ENCODE assay signal across 3 cellular contexts in the genomic region with DNA sequence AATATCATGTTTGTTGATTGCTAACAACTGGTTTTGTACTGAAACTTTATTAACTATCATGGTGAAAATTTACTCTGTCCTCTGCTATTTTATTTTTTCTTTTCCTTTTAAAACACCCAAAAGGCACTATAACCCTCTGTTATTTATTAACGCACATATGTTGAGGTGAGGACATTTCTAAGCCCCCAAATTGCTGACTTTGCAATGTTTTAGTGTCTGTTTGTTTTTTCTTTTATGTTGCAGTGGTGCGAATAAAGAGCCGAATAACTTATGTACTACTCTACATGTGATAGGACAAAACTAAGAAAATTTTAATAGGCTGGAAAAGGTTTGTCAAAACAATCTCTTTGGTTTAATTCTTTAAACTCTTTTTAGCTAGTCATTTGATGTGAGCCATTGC.
A peak's percentile ranks its signal among the peaks of the same experiment; 100 is the strongest.
TF ChIP-seq lines count a peak whose summit lies in the region.

No MANE protein-coding gene starts in this region.

TF ChIP-seq in HepG2, 621 proteins besides CTCF, POLR2A, EP300 and RAD21:
- TF ChIP-seq ZNF589 (CRISPR knock-in tag; conservative IDR thresholded peaks at IDR 0.05) = no peak
- TF ChIP-seq SMAD9 (CRISPR knock-in tag; IDR thresholded peaks at IDR 0.05) = no peak
- peak; percentile 96 to 98 for TF ChIP-seq MAFK (conservative IDR thresholded peaks at IDR 0.05 in 1 of 2, IDR thresholded peaks at IDR 0.05 in 1 of 2; ENCODE audit: low read length in 2 of 2)
- TF ChIP-seq ZNF709 (CRISPR knock-in tag; IDR thresholded peaks at IDR 0.05) = no peak
- no peak for TF ChIP-seq FIP1L1 (IDR thresholded peaks at IDR 0.05; ENCODE audit: borderline replicate concordance, insufficient read depth, low read depth, low read length)
- TF ChIP-seq ZNF891 (CRISPR knock-in tag; IDR thresholded peaks at IDR 0.05) = no peak
- no peak for TF ChIP-seq ZNF883 (CRISPR knock-in tag; IDR thresholded peaks at IDR 0.05; ENCODE audit: not compliant biosample characterization)
- TF ChIP-seq MAFF (IDR thresholded peaks at IDR 0.05; ENCODE audit: low read depth, low read length) = peak; percentile 97
- TF ChIP-seq SP4 (CRISPR knock-in tag; IDR thresholded peaks at IDR 0.05) = no peak
- TF ChIP-seq ZNF367 (CRISPR knock-in tag; IDR thresholded peaks at IDR 0.05; ENCODE audit: borderline replicate concordance) = no peak
- no peak for TF ChIP-seq ZNF382 (CRISPR knock-in tag; IDR thresholded peaks at IDR 0.05; ENCODE audit: borderline replicate concordance)
- no peak for TF ChIP-seq MEIS2 (CRISPR knock-in tag; IDR thresholded peaks at IDR 0.05)

TF ChIP-seq in IMR-90, 13 proteins besides CTCF, POLR2A, EP300 and RAD21:
- TF ChIP-seq RCOR1 (IDR thresholded peaks at IDR 0.05; ENCODE audit: insufficient replicate concordance, low read length) (no peak), SMC3 (IDR thresholded peaks at IDR 0.05; ENCODE audit: low read depth, low read length) (no peak), MXI1 (IDR thresholded peaks at IDR 0.05; ENCODE audit: borderline replicate concordance, low read depth, low read length) (no peak), MAFK (IDR thresholded peaks at IDR 0.05; ENCODE audit: low read depth, low read length) (peak; percentile 92)

TF ChIP-seq in H1, 55 proteins besides CTCF, POLR2A, EP300 and RAD21:
- TF ChIP-seq GTF2F1 (IDR thresholded peaks at IDR 0.05; ENCODE audit: borderline replicate concordance, low read depth, low read length) (no peak), JUN (IDR thresholded peaks at IDR 0.05; ENCODE audit: low read depth, low read length) (no peak), SP2 (IDR thresholded peaks at IDR 0.05; ENCODE audit: low read length) (no peak), CTBP2 (IDR thresholded peaks at IDR 0.05; ENCODE audit: borderline replicate concordance, insufficient read depth, insufficient read length, low read length) (no peak), FOSL1 (IDR thresholded peaks at IDR 0.05; ENCODE audit: insufficient read depth, low read depth, low read length) (no peak), SUZ12 (IDR thresholded peaks at IDR 0.05; ENCODE audit: low read length) (no peak), POU5F1 (IDR thresholded peaks at IDR 0.05; ENCODE audit: low read depth, low read length) (no peak), MAFK (IDR thresholded peaks at IDR 0.05; ENCODE audit: low read depth, low read length) (peak; percentile 66; the same call in 1 of the 2 replicates)
- TF ChIP-seq, protein P1, sequence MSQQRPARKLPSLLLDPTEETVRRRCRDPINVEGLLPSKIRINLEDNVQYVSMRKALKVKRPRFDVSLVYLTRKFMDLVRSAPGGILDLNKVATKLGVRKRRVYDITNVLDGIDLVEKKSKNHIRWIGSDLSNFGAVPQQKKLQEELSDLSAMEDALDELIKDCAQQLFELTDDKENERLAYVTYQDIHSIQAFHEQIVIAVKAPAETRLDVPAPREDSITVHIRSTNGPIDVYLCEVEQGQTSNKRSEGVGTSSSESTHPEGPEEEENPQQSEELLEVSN (IDR thresholded peaks at IDR 0.05) = no peak
